ENCODE assay signal across 11 cellular contexts in the genomic region with DNA sequence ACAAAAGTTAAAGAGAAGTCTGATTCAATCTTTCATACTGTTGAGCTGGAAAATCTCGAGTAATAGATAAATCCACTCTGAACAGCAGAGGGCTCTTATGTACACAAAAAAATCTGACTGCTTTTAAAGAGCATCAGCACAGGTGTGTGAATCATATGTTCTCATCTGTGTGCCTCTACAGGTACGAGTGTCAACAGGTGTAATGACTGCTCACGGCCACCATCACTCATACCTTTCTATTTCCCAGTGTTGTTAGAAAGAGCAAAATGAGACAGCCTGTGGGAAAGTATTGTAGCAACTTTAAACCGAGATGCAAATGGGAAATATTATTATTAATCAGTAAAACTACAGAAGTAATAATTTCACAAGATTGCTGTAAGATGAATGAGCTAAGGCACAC. TPM values are rescaled to one million over a fixed set of nuclear protein-coding genes. Genes with fewer than 3 reads are reported as not detected.
A peak's percentile ranks its signal among the peaks of the same experiment; 100 is the strongest.
DNase-seq lines count a peak whose midpoint lies in the region; ATAC-seq and TF ChIP-seq lines count a peak whose summit lies in the region.
"Had no signal": no experiment of that assay in that cellular context is flagged by ENCODE, and none has a peak within 500 bp of the region (broad histone marks: within the 10 kb centered on the region; RNA-seq: fewer than 3 reads in every experiment).

No MANE protein-coding gene starts in this region.

- no peak for TF ChIP-seq POLR2A in testis (IDR thresholded peaks at IDR 0.05)

- H3K9me3 ChIP-seq in mucosa of descending colon (no peaks in the 10 kb centered on the region), heart right ventricle (no peaks in the 10 kb centered on the region), testis (no peaks in the 10 kb centered on the region)
- H3K9me3 ChIP-seq: suprapubic skin had no signal

- peak; percentile 73 for ATAC-seq in mucosa of descending colon
- ATAC-seq in heart right ventricle = no peak
- ATAC-seq: activated naive CD8-positive, alpha-beta T cell treated with anti-CD3 and anti-CD28 coated beads, Interleukin-2, amount 50 U/mL, for 24 hours had no signal

- peak; percentile 5 for DNase-seq in GM12865 (ENCODE audit: low read depth)
- peak; percentile 27 for DNase-seq in NCI-H146 treated with DMSO at 0.1 percent for 48 hours (lab: John Stamatoyannopoulos, UW; ENCODE audit: unreplicated experiment)
- peak; percentile 89 for DNase-seq in SW480 (ENCODE audit: low spot score)
- no peak for DNase-seq in mucosa of descending colon
- DNase-seq in glomerular visceral epithelial cell (ENCODE audit: extremely low spot score) = no peak
- no peak for DNase-seq in NK-92 (lab: John Stamatoyannopoulos, UW; ENCODE audit: unreplicated experiment)
- no peak for DNase-seq in heart right ventricle
- DNase-seq in testis = no peak
- DNase-seq: activated CD4-positive, CD25-positive, alpha-beta regulatory T cell treated with anti-CD3 and anti-CD28 coated beads, Interleukin-2, amount 50 U/mL, for 72 hours; activated naive CD8-positive, alpha-beta T cell treated with anti-CD3 and anti-CD28 coated beads, Interleukin-2, amount 50 U/mL, for 24 hours had no signal

- WGBS in heart right ventricle, 2 donors = 80% methylated on average over 4 of the region's 4 CpGs
- WGBS in testis, 2 donors = 75% methylated on average over 4 of the region's 4 CpGs

- intact Hi-C loops in mucosa of descending colon (cut with DNase I, micrococcal nuclease) = no loop called here
- intact Hi-C loops in heart right ventricle (cut with DNase I) = loop anchor here in 2 of 10 donors (10.0 kb wide), 2 partner anchors 94 to 474 kb away; a partner anchor contains a TSS
- intact Hi-C loops in testis (cut with DNase I; ENCODE audit: low total_unique reads) = no loop called here

- no peaks in the 10 kb centered on the region for H3K36me3 ChIP-seq in mucosa of descending colon (ENCODE audit: low read depth)
- no peaks in the 10 kb centered on the region for H3K36me3 ChIP-seq in heart right ventricle
- H3K36me3 ChIP-seq in testis (ENCODE audit: low read depth, missing control alignments) = no peaks in the 10 kb centered on the region
- H3K36me3 ChIP-seq: suprapubic skin had no signal

- H3K4me1 ChIP-seq in mucosa of descending colon (ENCODE audit: low read depth) = no peaks in the 10 kb centered on the region
- no peaks in the 10 kb centered on the region for H3K4me1 ChIP-seq in heart right ventricle
- peaks cover 4% of the 10 kb centered on the region for H3K4me1 ChIP-seq in testis

- no peak overlapping the region for H3K4me3 ChIP-seq in GM12865 (ENCODE audit: low read depth, low read length)
- no peak overlapping the region for H3K4me3 ChIP-seq in mucosa of descending colon
- H3K4me3 ChIP-seq in heart right ventricle = no peak overlapping the region
- H3K4me3 ChIP-seq in testis = no peak overlapping the region
- H3K4me3 ChIP-seq: suprapubic skin had no signal

- H3K27me3 ChIP-seq in heart right ventricle (no peaks in the 10 kb centered on the region), testis (no peaks in the 10 kb centered on the region)
- H3K27me3 ChIP-seq: suprapubic skin had no signal

- no peak overlapping the region for H3K27ac ChIP-seq in heart right ventricle
- no peak overlapping the region for H3K27ac ChIP-seq in testis
- H3K27ac ChIP-seq: suprapubic skin had no signal

- no peak for TF ChIP-seq CTCF in GM12865 (IDR thresholded peaks at IDR 0.05; ENCODE audit: insufficient read depth, low read depth, low read length, missing control alignments)
- TF ChIP-seq CTCF in mucosa of descending colon (IDR thresholded peaks at IDR 0.05) = no peak
- TF ChIP-seq CTCF in heart right ventricle (IDR thresholded peaks at IDR 0.05) = no peak
- no peak for TF ChIP-seq CTCF in testis (IDR thresholded peaks at IDR 0.05)

RNA-seq across cellular contexts. Expression of a gene that starts 49.0 kb away (rescaled TPM):
- 10 to 100 TPM; 35.7 to 39.7 (median 38.4) TPM for total RNA-seq in mucosa of descending colon
- total RNA-seq in heart right ventricle = 10 to 100 TPM; 18.4 to 22.3 (median 20.5) TPM
- 1 to 10 TPM; 5.6 to 7.6 TPM for polyA plus RNA-seq in heart right ventricle
- total RNA-seq in testis = 10 to 100 TPM; 44.0 to 50.2 TPM
- 45.3 TPM for polyA plus RNA-seq in testis (ENCODE audit: insufficient read depth, low read depth, low replicate concordance)

Comparison
In these comparisons a context has a peak if more than half of its experiments do, and no peak if none do; other contexts are left out.
1. DNase-seq: peak in GM12865 (single experiment), NCI-H146 treated with DMSO at 0.1 percent for 48 hours (single experiment) and SW480 (single experiment); none in mucosa of descending colon (0 of 3), glomerular visceral epithelial cell (single experiment), NK-92 (single experiment), heart right ventricle (0 of 2) and testis (single experiment).